8 cellular contexts compared by ENCODE assay signal in the genomic region with DNA sequence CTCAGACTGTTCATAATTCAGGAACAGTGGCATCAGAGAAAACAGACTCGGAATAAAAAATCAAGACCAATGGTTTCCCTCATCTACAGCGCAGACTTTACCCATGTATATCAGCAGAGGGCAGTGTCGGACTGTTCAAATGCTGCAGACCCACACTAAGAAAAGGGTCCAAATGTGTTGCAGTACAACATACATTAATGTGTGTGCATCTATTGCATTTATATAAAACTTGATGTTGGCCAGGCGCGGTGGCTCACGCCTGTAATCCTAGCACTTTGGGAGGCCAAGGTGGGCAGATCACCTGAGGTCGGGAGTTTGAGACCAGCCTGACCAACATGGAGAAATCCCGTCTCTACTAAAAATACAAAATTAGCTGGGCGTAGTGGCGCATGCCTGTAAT. TPM values are rescaled to one million over a fixed set of nuclear protein-coding genes. Genes with fewer than 3 reads are reported as not detected.
DNase-seq lines count a peak whose midpoint lies in the region; ATAC-seq and TF ChIP-seq lines count a peak whose summit lies in the region.
"Not testable (repeated sequence)": the region's sequence is repeated elsewhere in the genome, so short reads cannot be mapped to it uniquely, and the experiment has no call there.

No MANE protein-coding gene starts in this region.

- H3K9me3 Mint-ChIP-seq in glutamatergic neuron (ENCODE audit: unreplicated experiment); nephron progenitor cell: not testable (repeated sequence)

- peak overlapping the region; percentile 55; the same call in 1 of the 2 replicates for H3K4ac ChIP-seq in IMR-90 (ENCODE audit: low read depth, low read length)

- not testable (repeated sequence) for H2BK20ac ChIP-seq in IMR-90 (ENCODE audit: low read depth, low read length)

- H4K8ac ChIP-seq in IMR-90 (ENCODE audit: low read depth in 2 of 2, low read length in 2 of 2): peak overlapping the region in 1 of 2 experiments; percentile 22; a peak in 1 of 4 replicates

- H3K18ac ChIP-seq in IMR-90 (ENCODE audit: low read depth, low read length): peak overlapping the region; percentile 87; the same call in 1 of the 2 replicates

- not testable (repeated sequence) for H3K4me3 Mint-ChIP-seq in glutamatergic neuron (ENCODE audit: unreplicated experiment); nephron progenitor cell

- DNase-seq in DMS153 (lab: John Stamatoyannopoulos, UW) (peak; percentile 45), IMR-90 (peak; percentile 73), NCI-H526 (lab: John Stamatoyannopoulos, UW) (peak; percentile 33 to 76), astrocyte of the spinal cord (ENCODE audit: low read depth, low spot score) (peak; percentile 63), glutamatergic neuron (peak; percentile 31), nephron progenitor cell (peak; percentile 54)

- peak overlapping the region; percentile 70; the same call in 1 of the 2 replicates for H3K27ac ChIP-seq in IMR-90 (ENCODE audit: insufficient read depth, low read length)
- peak overlapping the region; percentile 64 for H3K27ac ChIP-seq in subcutaneous abdominal adipose tissue (ENCODE audit: low read depth, low read length)

- not testable (repeated sequence) for TF ChIP-seq POLR2A in IMR-90 (IDR thresholded peaks at IDR 0.05; ENCODE audit: low read depth, low read length)

- H3K56ac ChIP-seq in IMR-90 (ENCODE audit: extremely low read depth, insufficient read depth, low read length): not testable (repeated sequence)

- peaks cover 28% of the 10 kb centered on the region for H3K4me1 ChIP-seq in IMR-90 (ENCODE audit: control insufficient read depth, insufficient read depth, low read length)
- peaks cover 11 to 27% (median 22%) of the 10 kb centered on the region in 5 donors for H3K4me1 ChIP-seq in subcutaneous abdominal adipose tissue (ENCODE audit: control insufficient read depth in 5 of 5, insufficient read depth in 5 of 5, low read length in 5 of 5)

- dilution Hi-C loops in IMR-90 (cut with HindIII; ENCODE audit: low sequenced_read_pairs, unreplicated experiment): not testable (repeated sequence)

- H2BK120ac ChIP-seq in IMR-90 (ENCODE audit: low read depth, low read length): 0 out of 2 replicates have a peak overlapping the region, but pooled peaks have one; percentile 42

- H3K9ac ChIP-seq in IMR-90 (ENCODE audit: low read depth, low read length): peak overlapping the region; percentile 14; the same call in 1 of the 2 replicates
- not testable (repeated sequence) for H3K9ac ChIP-seq in subcutaneous abdominal adipose tissue (ENCODE audit: low read length in 5 of 5)

- not testable (repeated sequence) for BruUV-seq in IMR-90 (replicated peaks; lab: Mats Ljungman, UMichigan)

- peaks cover 31 to 70% of the 10 kb centered on the region in 2 experiments for H3K79me1 ChIP-seq in IMR-90 (ENCODE audit: low read depth in 1 of 2, low read length in 2 of 2)

- H2BK5ac ChIP-seq in IMR-90 (ENCODE audit: low read depth, low read length, poor library complexity, severe bottlenecking): peak overlapping the region; percentile 81

- H3K4me1 Mint-ChIP-seq in glutamatergic neuron (ENCODE audit: low read depth, unreplicated experiment) (peaks cover 28% of the 10 kb centered on the region), nephron progenitor cell (peaks cover 34% of the 10 kb centered on the region)

- H2AK9ac ChIP-seq in IMR-90 (replicated peaks; ENCODE audit: low read depth, low read length, poor library complexity): not testable (repeated sequence)

- H3K9me1 ChIP-seq in IMR-90 (ENCODE audit: insufficient read depth, low read length): not testable (repeated sequence)

- H3K36me3 ChIP-seq in IMR-90 (ENCODE audit: control insufficient read depth, insufficient read depth, low read length): peaks cover 57% of the 10 kb centered on the region
- H3K36me3 ChIP-seq in subcutaneous abdominal adipose tissue (ENCODE audit: control insufficient read depth in 5 of 5, insufficient read depth in 5 of 5, low read length in 5 of 5): peaks cover 59 to 91% (median 87%) of the 10 kb centered on the region in 5 donors

- not testable (repeated sequence) for H3K27me3 Mint-ChIP-seq in glutamatergic neuron (ENCODE audit: unreplicated experiment); nephron progenitor cell (ENCODE audit: low read depth, poor library complexity)

- not testable (repeated sequence) for H2AFZ ChIP-seq in IMR-90 (replicated peaks; ENCODE audit: low read length, poor library complexity)

- H4K20me1 ChIP-seq in IMR-90 (ENCODE audit: insufficient read depth, low read length): peaks cover 84% of the 10 kb centered on the region

- in situ Hi-C loops in IMR-90 (cut with MboI; ENCODE audit: low sequenced_read_pairs): loop anchor here (5.0 kb wide), 1 partner anchor 83 kb away; no protein-coding TSS in a partner anchor
- in situ Hi-C loops in astrocyte of the spinal cord (cut with HindIII; ENCODE audit: low sequenced_read_pairs): not testable (repeated sequence)

- H2AK5ac ChIP-seq in IMR-90 (ENCODE audit: low read depth, low read length): not testable (repeated sequence)

- intact Hi-C loops in IMR-90 (cut with micrococcal nuclease): loop anchor here (1.0 to 2.0 kb wide), 2 partner anchors 33 to 85 kb away; no protein-coding TSS in a partner anchor

- CTCF ChIA-PET in IMR-90 (lab: Yijun Ruan, JAX): interaction anchor here (0.7 to 1.6 kb wide), 3 partner anchors 17 to 161 kb away, joined by 3 to 4 read pairs (median 3); no protein-coding TSS in a partner anchor

- not testable (repeated sequence) for H3K27me3 ChIP-seq in IMR-90 (ENCODE audit: control insufficient read depth, insufficient read depth, low read length); subcutaneous abdominal adipose tissue (ENCODE audit: control insufficient read depth in 5 of 5, insufficient read depth in 4 of 5, low read length in 5 of 5)

- TF ChIP-seq RAD21 in IMR-90 (IDR thresholded peaks at IDR 0.05; ENCODE audit: low read length): peak; percentile 70

- H3K4me2 ChIP-seq in IMR-90 (ENCODE audit: low read depth, low read length): peak overlapping the region; percentile 88

- no CpG with 5 or more reads among the region's 10 CpGs for WGBS in IMR-90 (ENCODE audit: extremely low coverage in 2 of 2, insufficient read length in 1 of 2), 2 experiments

- H3K4me3 ChIP-seq in IMR-90 (ENCODE audit: insufficient read depth, low read depth, low read length); WI38 (ENCODE audit: low read depth, low read length); astrocyte of the spinal cord (ENCODE audit: low read depth, low read length); subcutaneous abdominal adipose tissue (ENCODE audit: low read depth in 1 of 5, low read length in 5 of 5): not testable (repeated sequence)

- H3K23ac ChIP-seq in IMR-90 (ENCODE audit: low read depth, low read length): peak overlapping the region; percentile 72; the same call in 1 of the 2 replicates

- H3K9me3 ChIP-seq in IMR-90 (ENCODE audit: control insufficient read depth, insufficient read depth, low read length); subcutaneous abdominal adipose tissue (ENCODE audit: control insufficient read depth in 5 of 5, low read length in 5 of 5): not testable (repeated sequence)

- POLR2A ChIA-PET in IMR-90 (lab: Charles Lee; ENCODE audit: unreplicated experiment): not testable (repeated sequence)

- not testable (repeated sequence) for H2BK15ac ChIP-seq in IMR-90 (ENCODE audit: low read depth, low read length)

- peak overlapping the region; percentile 11 for H3K27ac Mint-ChIP-seq in glutamatergic neuron (ENCODE audit: unreplicated experiment)
- not testable (repeated sequence) for H3K27ac Mint-ChIP-seq in nephron progenitor cell

- not testable (repeated sequence) for H4K5ac ChIP-seq in IMR-90 (ENCODE audit: low read depth, low read length)

- TF ChIP-seq CTCF in IMR-90 (conservative IDR thresholded peaks at IDR 0.05; ENCODE audit: low read depth, low read length) (peak; percentile 70), WI38 (IDR thresholded peaks at IDR 0.05; ENCODE audit: low read depth, low read length) (peak; percentile 63), astrocyte of the spinal cord (IDR thresholded peaks at IDR 0.05; ENCODE audit: low read depth, low read length) (peak; percentile 61), glutamatergic neuron (IDR thresholded peaks at IDR 0.05; ENCODE audit: partially characterized antibody, unreplicated experiment) (peak; percentile 54), nephron progenitor cell (IDR thresholded peaks at IDR 0.05) (peak; percentile 73)

- not testable (repeated sequence) for H4K91ac ChIP-seq in IMR-90 (ENCODE audit: insufficient read depth, low read depth, low read length)

- peak; percentile 50 for ATAC-seq in IMR-90 (ENCODE audit: low read depth)

- H3K14ac ChIP-seq in IMR-90 (replicated peaks; ENCODE audit: low read depth, low read length): peak overlapping the region; percentile 87

- H3K36me3 Mint-ChIP-seq in glutamatergic neuron (ENCODE audit: unreplicated experiment): not testable (repeated sequence)
- H3K36me3 Mint-ChIP-seq in nephron progenitor cell (ENCODE audit: low read depth): peaks cover 38% of the 10 kb centered on the region

TF ChIP-seq in IMR-90, 13 proteins besides CTCF, POLR2A, EP300 and RAD21:
- peak; percentile 64 for TF ChIP-seq SMC3 (IDR thresholded peaks at IDR 0.05; ENCODE audit: low read depth, low read length)

RNA-seq across cellular contexts. Expression of a gene that starts 38.0 kb away (rescaled TPM):
- total RNA-seq in IMR-90 (2012; rRNA removed): 6,979 and 8,412 TPM in 2 replicates
- polyA plus RNA-seq in IMR-90 (2012; rRNA removed): 6,722 and 7,454 TPM in 2 replicates
- 2,230 and 5,114 TPM in 2 replicates for polyA plus RNA-seq in IMR-90 (2012; cell fraction: cytosol; rRNA removed)
- 764 and 3,092 TPM in 2 replicates for polyA plus RNA-seq in IMR-90 (2012; cell fraction: nucleus; rRNA removed; ENCODE audit: low replicate concordance)
- 925 TPM for total RNA-seq in glutamatergic neuron (ENCODE audit: unreplicated experiment)
